ENCODE assay signal across 19 cellular contexts in genomic region chr5:160185954-160186353, GRCh38. TPM values are rescaled to one million over a fixed set of nuclear protein-coding genes. Genes with fewer than 3 reads are reported as not detected.
A peak's percentile ranks its signal among the peaks of the same experiment; 100 is the strongest.
DNase-seq lines count a peak whose midpoint lies in the region; ATAC-seq and TF ChIP-seq lines count a peak whose summit lies in the region.
"Had no signal": no experiment of that assay in that cellular context is flagged by ENCODE, and none has a peak within 500 bp of the region (broad histone marks: within the 10 kb centered on the region; RNA-seq: fewer than 3 reads in every experiment).

No MANE protein-coding gene starts in this region.

- TF ChIP-seq CTCF in DOHH2 (IDR thresholded peaks at IDR 0.05; ENCODE audit: low read depth, low read length, poor library complexity, severe bottlenecking) (no peak), endodermal cell (conservative IDR thresholded peaks at IDR 0.05) (no peak), smooth muscle cell (IDR thresholded peaks at IDR 0.05; ENCODE audit: borderline replicate concordance, insufficient read depth, poor library complexity, severe bottlenecking) (no peak)

- DNase-seq in MV-4-11 (lab: John Stamatoyannopoulos, UW): peak; percentile 52
- no peak for DNase-seq in endodermal cell
- no peak for DNase-seq in smooth muscle cell (lab: John Stamatoyannopoulos, UW; ENCODE audit: unreplicated experiment)
- DNase-seq in cerebellar nuclear complex (lab: John Stamatoyannopoulos, UW): no peak
- DNase-seq in left cardiac atrium: no peak
- DNase-seq in superior temporal gyrus (ENCODE audit: extremely low spot score): no peak
- DNase-seq: C1 segment of cervical spinal cord, EL, KG1, NCI-H1048, NCI-H2081, NCI-H510A treated with DMSO at 0.1 percent for 48 hours, Peyer's patch, Right ventricle myocardium superior had no signal

- peak overlapping the region; percentile 27 for H2AFZ ChIP-seq in smooth muscle cell (ENCODE audit: low read depth)

- H3K27ac Mint-ChIP-seq in endodermal cell: peak overlapping the region; percentile 53

- 73 to 84% methylated on average over 3 of the region's 3 CpGs for WGBS in endodermal cell (ENCODE audit: insufficient coverage in 1 of 2, insufficient read length in 1 of 2), 2 experiments
- WGBS in smooth muscle cell (ENCODE audit: low lambda C conversion rate): 70% methylated on average over 3 of the region's 3 CpGs

- ATAC-seq in left cardiac atrium: no peak
- no peak for ATAC-seq in GM21526 (IDR thresholded peaks at IDR 0.05; ENCODE audit: low FRiP score, unreplicated experiment)

- H3K27ac ChIP-seq in DOHH2 (ENCODE audit: low read depth, low read length) (no peak overlapping the region), endodermal cell (ENCODE audit: low read depth, low read length) (no peak overlapping the region), smooth muscle cell (ENCODE audit: low read depth) (no peak overlapping the region)
- H3K27ac ChIP-seq: Peyer's patch, SK-N-MC had no signal

- no peaks in the 10 kb centered on the region for H3K79me2 ChIP-seq in DOHH2 (ENCODE audit: control insufficient read depth, low read length)
- no peaks in the 10 kb centered on the region for H3K79me2 ChIP-seq in smooth muscle cell (ENCODE audit: low read depth)

- peaks cover 12% of the 10 kb centered on the region for H3K4me1 Mint-ChIP-seq in endodermal cell

- H4K20me1 ChIP-seq in DOHH2 (ENCODE audit: control insufficient read depth, insufficient read depth, low read depth, low read length) (no peaks in the 10 kb centered on the region), smooth muscle cell (ENCODE audit: low read depth) (no peaks in the 10 kb centered on the region)

- no peak overlapping the region for H3K4me3 Mint-ChIP-seq in endodermal cell

- H3K36me3 ChIP-seq in DOHH2 (ENCODE audit: control insufficient read depth, low read length) (no peaks in the 10 kb centered on the region), endodermal cell (ENCODE audit: control insufficient read depth, insufficient read depth, low read length) (no peaks in the 10 kb centered on the region), smooth muscle cell (ENCODE audit: low read depth) (no peaks in the 10 kb centered on the region)
- H3K36me3 ChIP-seq: Peyer's patch had no signal

- no peaks in the 10 kb centered on the region for H3K9me3 ChIP-seq in DOHH2 (ENCODE audit: control insufficient read depth, insufficient read depth, low read length)
- peaks cover 15% of the 10 kb centered on the region for H3K9me3 ChIP-seq in endodermal cell (ENCODE audit: control insufficient read depth, low read length)
- H3K9me3 ChIP-seq in smooth muscle cell (replicated peaks; ENCODE audit: low read depth): no peaks in the 10 kb centered on the region
- H3K9me3 ChIP-seq: Peyer's patch had no signal

- no peaks in the 10 kb centered on the region for H3K27me3 Mint-ChIP-seq in endodermal cell (ENCODE audit: insufficient read depth)

- no peaks in the 10 kb centered on the region for H3F3A ChIP-seq in DOHH2 (ENCODE audit: control insufficient read depth, insufficient read depth)
- H3F3A ChIP-seq in smooth muscle cell (ENCODE audit: low read depth): peaks cover 3% of the 10 kb centered on the region

- H3K27me3 ChIP-seq in DOHH2 (ENCODE audit: control insufficient read depth, low read length): peaks cover 5% of the 10 kb centered on the region
- H3K27me3 ChIP-seq in endodermal cell (ENCODE audit: control insufficient read depth, insufficient read depth, low read length, poor library complexity, severe bottlenecking): no peaks in the 10 kb centered on the region
- no peaks in the 10 kb centered on the region for H3K27me3 ChIP-seq in smooth muscle cell (ENCODE audit: low read depth)
- H3K27me3 ChIP-seq: Peyer's patch had no signal

- peaks cover 21% of the 10 kb centered on the region for H3K9me3 Mint-ChIP-seq in endodermal cell

- intact Hi-C loops in left cardiac atrium (cut with DNase I): no loop called here

- H3K4me3 ChIP-seq in DOHH2 (ENCODE audit: low read length) (no peak overlapping the region), endodermal cell (ENCODE audit: low read length) (no peak overlapping the region), smooth muscle cell (no peak overlapping the region)
- H3K4me3 ChIP-seq: Peyer's patch, SK-N-MC had no signal

- H3K4me1 ChIP-seq in DOHH2 (ENCODE audit: control insufficient read depth, low read length): peaks cover 12% of the 10 kb centered on the region
- H3K4me1 ChIP-seq in endodermal cell (ENCODE audit: control insufficient read depth, insufficient read depth, low read length): no peaks in the 10 kb centered on the region
- H3K4me1 ChIP-seq in smooth muscle cell (ENCODE audit: low read depth): peaks cover 12% of the 10 kb centered on the region

- H3K36me3 Mint-ChIP-seq in endodermal cell (ENCODE audit: low read depth): peaks cover 8% of the 10 kb centered on the region

- peak overlapping the region; percentile 44 for H3K4me2 ChIP-seq in DOHH2 (ENCODE audit: low read length)
- no peak overlapping the region for H3K4me2 ChIP-seq in smooth muscle cell

- no peak overlapping the region for H3K9ac ChIP-seq in endodermal cell (ENCODE audit: extremely low read depth, low read length, poor library complexity, severe bottlenecking)
- H3K9ac ChIP-seq in smooth muscle cell (ENCODE audit: low read depth): no peak overlapping the region

- no peaks in the 10 kb centered on the region for H3K9me2 ChIP-seq in DOHH2 (replicated peaks; ENCODE audit: control insufficient read depth, low read length)

RNA-seq across cellular contexts. Expression of gene FABP6, which starts 43.4 kb away (rescaled TPM):
- total RNA-seq in endodermal cell (1 to 10 TPM in 1 of 2 donors, under 1 TPM in 1; 0.37 to 1.9 TPM), smooth muscle cell (not detected in 2 replicates), left cardiac atrium (under 1 TPM in 1 of 2 donors, not detected in 1; 0.68 TPM)
- polyA plus RNA-seq in endodermal cell (2013, experiment 1 of 2): 1.1 TPM
- not detected for polyA plus RNA-seq in endodermal cell (2013, experiment 2 of 2)
- 1.3 TPM in 1 of 2 replicates, not detected in the other for polyA plus RNA-seq in smooth muscle cell
- total RNA-seq: T-helper 1 cell treated with Interleukin-12 subunit alpha and Interleukin-12 subunit beta and Interleukin-4 antibody, amounts not matched to agents 30 ng/mL and 1 ng/mL, for 36 hours had no signal
- polyA plus RNA-seq: AG04450 had no signal
